In genomic region chr17:77601054-77601979, GRCh38 we compare ENCODE assay signal across 13 cellular contexts.
DNase-seq lines count a peak whose midpoint lies in the region; ATAC-seq and TF ChIP-seq lines count a peak whose summit lies in the region.
"Had no signal": no experiment of that assay in that cellular context is flagged by ENCODE, and none has a peak within 500 bp of the region (broad histone marks: within the 10 kb centered on the region; RNA-seq: fewer than 3 reads in every experiment).

No MANE protein-coding gene starts in this region.

- in situ Hi-C loops in gastrocnemius medialis (cut with MboI; ENCODE audit: low sequenced_read_pairs in 4 of 4), result no loop called here

- peaks cover 10% of the 10 kb centered on the region for H3K27me3 Mint-ChIP-seq in brain
- H3K27me3 Mint-ChIP-seq in activated T-cell treated with anti-CD3 and anti-CD28 coated beads, Interleukin-2, amount 50 U/mL, for 4 hours (ENCODE audit: low read depth), result no peaks in the 10 kb centered on the region

- no peaks in the 10 kb centered on the region for H3K9me2 ChIP-seq in hepatocyte (replicated peaks; ENCODE audit: insufficient read depth)

- peaks cover 58% of the 10 kb centered on the region for H3K4me1 Mint-ChIP-seq in brain
- no peaks in the 10 kb centered on the region for H3K4me1 Mint-ChIP-seq in activated T-cell treated with anti-CD3 and anti-CD28 coated beads, Interleukin-2, amount 50 U/mL, for 4 hours (ENCODE audit: low read depth)

- POLR2A ChIA-PET in GM10248 (lab: Yijun Ruan, JAX), result no interaction called here

- intact Hi-C loops in gastrocnemius medialis (cut with DNase I; ENCODE audit: low total_unique reads), result loop anchor here (5.0 kb wide), 1 partner anchor 44 kb away; no protein-coding TSS in a partner anchor

- no peak overlapping the region for H3K4me3 Mint-ChIP-seq in brain
- H3K4me3 Mint-ChIP-seq in activated T-cell treated with anti-CD3 and anti-CD28 coated beads, Interleukin-2, amount 50 U/mL, for 4 hours, result no peak overlapping the region
- H3K4me3 Mint-ChIP-seq: activated T-helper 1 cell treated with anti-CD3 and anti-CD28 coated beads, Interleukin-12 subunit alpha, Interleukin-12 subunit beta, Interleukin-2, Interleukin-4 antibody, amounts not matched to agents 30 ng/mL and 10 ng/mL and 1 ng/mL, durations not matched to agents 14 hours and 24 hours and 36 hours had no signal

- H3K4me2 ChIP-seq in hepatocyte, result peak overlapping the region; percentile 47

- DNase-seq in D341Med (ENCODE audit: low spot score) (peak; percentile 82), hepatocyte (ENCODE audit: low spot score) (no peak), gastrocnemius medialis (peak; percentile 26 to 68), HCEC 1CT (no peak), GM10248 (ENCODE audit: extremely low spot score) (no peak), NCI-H2107 treated with DMSO at 0.1 percent for 48 hours (lab: John Stamatoyannopoulos, UW; ENCODE audit: unreplicated experiment) (no peak)
- DNase-seq in activated T-cell treated with anti-CD3 and anti-CD28 coated beads, Interleukin-2, amount 50 U/mL, for 4 hours, result no peak
- DNase-seq: midbrain; stimulated activated CD4-positive, alpha-beta T cell treated with anti-CD3 and anti-CD28 coated beads, Interleukin-12 subunit alpha, Interleukin-12 subunit beta, amount 100 ng/mL, for 4 hours had no signal

- peak overlapping the region in 4 of 5 experiments; percentile 10 to 67 (median 53) for H3K27ac Mint-ChIP-seq in brain
- H3K27ac Mint-ChIP-seq: activated T-helper 1 cell treated with anti-CD3 and anti-CD28 coated beads, Interleukin-12 subunit alpha, Interleukin-12 subunit beta, Interleukin-2, Interleukin-4 antibody, amounts not matched to agents 30 ng/mL and 10 ng/mL and 1 ng/mL, durations not matched to agents 14 hours and 24 hours and 36 hours had no signal

- H3K9me3 Mint-ChIP-seq in brain, result peaks cover 0 to 3% (median 0%) of the 10 kb centered on the region in 5 experiments
- no peaks in the 10 kb centered on the region for H3K9me3 Mint-ChIP-seq in activated T-cell treated with anti-CD3 and anti-CD28 coated beads, Interleukin-2, amount 50 U/mL, for 4 hours
- H3K9me3 Mint-ChIP-seq: activated T-helper 1 cell treated with anti-CD3 and anti-CD28 coated beads, Interleukin-12 subunit alpha, Interleukin-12 subunit beta, Interleukin-2, Interleukin-4 antibody, amounts not matched to agents 30 ng/mL and 10 ng/mL and 1 ng/mL, durations not matched to agents 14 hours and 24 hours and 36 hours had no signal

- H3K79me2 ChIP-seq in hepatocyte, result no peaks in the 10 kb centered on the region

- no peak overlapping the region for H2AFZ ChIP-seq in hepatocyte

- no peaks in the 10 kb centered on the region for H4K20me1 ChIP-seq in hepatocyte (ENCODE audit: insufficient read depth, poor library complexity, severe bottlenecking)

- H3K4me1 ChIP-seq in hepatocyte (ENCODE audit: insufficient read depth) (peaks cover 26% of the 10 kb centered on the region), gastrocnemius medialis (peaks cover 27 to 31% of the 10 kb centered on the region in 2 donors)
- H3K4me1 ChIP-seq: SJSA1 had no signal

- TF ChIP-seq CTCF in brain (conservative IDR thresholded peaks at IDR 0.05), result no peak
- TF ChIP-seq CTCF in hepatocyte (IDR thresholded peaks at IDR 0.05; ENCODE audit: poor library complexity), result no peak
- no peak for TF ChIP-seq CTCF in gastrocnemius medialis (IDR thresholded peaks at IDR 0.05 in 4 of 5, conservative IDR thresholded peaks at IDR 0.05 in 1 of 5)
- no peak for TF ChIP-seq CTCF in GM10248 (IDR thresholded peaks at IDR 0.05; ENCODE audit: control extremely low read depth, extremely low read depth, low read depth, missing control alignments)

- no peaks in the 10 kb centered on the region for H3K36me3 Mint-ChIP-seq in brain
- no peaks in the 10 kb centered on the region for H3K36me3 Mint-ChIP-seq in activated T-cell treated with anti-CD3 and anti-CD28 coated beads, Interleukin-2, amount 50 U/mL, for 4 hours (ENCODE audit: insufficient read depth)

- no peak overlapping the region for H3K4me3 ChIP-seq in hepatocyte
- H3K4me3 ChIP-seq in gastrocnemius medialis, result peak overlapping the region in 1 of 4 donors; percentile 38
- H3K4me3 ChIP-seq: SJSA1 had no signal

- no peaks in the 10 kb centered on the region for H3K27me3 ChIP-seq in hepatocyte
- H3K27me3 ChIP-seq in gastrocnemius medialis, result no peaks in the 10 kb centered on the region

- CTCF ChIA-PET in GM10248 (lab: Yijun Ruan, JAX), result interaction anchor here (1.7 kb wide), 1 partner anchor 11 kb away, joined by 5 read pairs; no protein-coding TSS in a partner anchor

- no peaks in the 10 kb centered on the region for H3K9me3 ChIP-seq in hepatocyte (ENCODE audit: low read depth)
- H3K9me3 ChIP-seq in gastrocnemius medialis, result no peaks in the 10 kb centered on the region
- H3K9me3 ChIP-seq: SJSA1 had no signal

- WGBS in hepatocyte (ENCODE audit: low lambda C conversion rate, missing lambda C conversion rate), result 91% methylated on average over 18 of the region's 18 CpGs

- ATAC-seq in gastrocnemius medialis, result peak; percentile 13 to 14
- ATAC-seq in activated T-cell treated with anti-CD3 and anti-CD28 coated beads, Interleukin-2, amount 50 U/mL, for 4 hours, result no peak

- no peak for TF ChIP-seq POLR2A in gastrocnemius medialis (IDR thresholded peaks at IDR 0.05)

- peak overlapping the region; percentile 83 for H3K27ac ChIP-seq in hepatocyte
- H3K27ac ChIP-seq in gastrocnemius medialis, result peak overlapping the region; percentile 89 to 99 (median 94)
- H3K27ac ChIP-seq: HL-60, SJSA1 had no signal

- H3K36me3 ChIP-seq in hepatocyte (replicated peaks; ENCODE audit: insufficient read depth, low read depth) (no peaks in the 10 kb centered on the region), gastrocnemius medialis (no peaks in the 10 kb centered on the region)
- H3K36me3 ChIP-seq: SJSA1 had no signal

Comparison
In these comparisons a context has a peak if more than half of its experiments do, and no peak if none do; other contexts are left out.
1. DNase-seq: peak in D341Med (single experiment) and gastrocnemius medialis (2 of 2); none in hepatocyte (single experiment), HCEC 1CT (single experiment), GM10248 (single experiment), NCI-H2107 treated with DMSO at 0.1 percent for 48 hours (single experiment) and activated T-cell treated with anti-CD3 and anti-CD28 coated beads, Interleukin-2, amount 50 U/mL, for 4 hours (single experiment).
2. ATAC-seq: peak in gastrocnemius medialis (2 of 2); none in activated T-cell treated with anti-CD3 and anti-CD28 coated beads, Interleukin-2, amount 50 U/mL, for 4 hours (0 of 2).